26 cellular contexts compared by ENCODE assay signal in the genomic region with DNA sequence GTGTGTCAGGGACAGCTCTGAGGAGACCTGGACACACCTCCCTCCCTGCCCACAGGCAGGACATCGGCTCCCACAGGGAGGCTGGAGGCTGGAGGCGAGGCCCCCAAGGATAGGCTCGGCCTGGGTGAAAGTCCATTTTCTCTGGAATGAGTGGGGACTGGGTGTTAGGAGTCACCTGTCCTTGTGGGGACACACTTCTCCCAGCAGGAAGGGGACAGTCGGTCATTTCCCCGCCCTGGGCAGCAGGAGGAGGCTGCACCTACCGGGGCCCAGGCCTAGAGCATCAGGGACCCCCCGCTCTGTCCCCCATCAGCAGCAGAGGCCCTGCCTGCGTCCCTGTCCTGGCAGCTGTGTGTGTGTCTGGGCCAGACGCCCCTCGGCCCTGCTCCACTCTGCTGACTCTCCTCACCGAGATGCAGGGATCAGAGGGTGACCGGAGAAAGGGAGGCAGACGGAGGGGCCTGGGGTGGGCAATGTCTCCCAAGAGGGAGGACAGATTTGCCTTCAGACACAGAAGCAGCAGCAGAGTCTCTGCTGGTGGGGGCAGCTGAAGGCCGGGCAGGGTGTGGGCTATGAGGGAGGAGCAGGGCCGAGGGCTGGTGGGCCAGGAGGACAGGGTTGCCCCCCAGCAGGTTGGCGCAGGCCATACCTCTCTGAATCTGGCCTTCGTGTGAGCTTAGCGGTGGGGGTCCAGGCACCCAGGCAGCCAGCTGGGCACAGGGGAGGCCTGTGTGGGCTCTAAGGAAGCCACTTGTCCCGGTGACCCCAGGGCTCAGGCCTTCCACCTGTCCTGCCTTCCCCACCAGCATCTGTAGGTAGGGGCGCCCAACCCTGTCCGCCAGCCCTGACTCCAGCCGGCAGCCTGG.
"Had no signal": no experiment of that assay in that cellular context is flagged by ENCODE, and none has a peak within 500 bp of the region (broad histone marks: within the 10 kb centered on the region; RNA-seq: fewer than 3 reads in every experiment).

No MANE protein-coding gene starts in this region.

- ATAC-seq: activated T-cell treated with anti-CD3 and anti-CD28 coated beads, Interleukin-2, amount 50 U/mL, for 4 hours; gastroesophageal sphincter; stimulated activated naive B cell treated with anti-CD40 and anti-IgM and Interleukin-4, amounts not matched to agents 10 μg/mL and 1 μg/mL and 100 μg/mL, for 72 hours had no signal

- H3K27me3 ChIP-seq: testis, vagina had no signal

- H3K36me3 Mint-ChIP-seq: stimulated activated naive B cell treated with anti-CD40 and anti-IgM and Interleukin-4, amounts not matched to agents 10 μg/mL and 1 μg/mL and 100 μg/mL, for 72 hours had no signal

- H3K4me1 ChIP-seq: heart left ventricle, testis, vagina had no signal

- H3K27ac Mint-ChIP-seq: activated T-helper 2 cell treated with anti-CD3 and anti-CD28 coated beads, Interferon-gamma antibody, Interleukin-2, Interleukin-4, amounts not matched to agents 10 μg/mL and 5 μg/mL and 100 μg/mL, durations not matched to agents 14 hours and 24 hours and 36 hours; stimulated activated naive B cell treated with anti-CD40 and anti-IgM and Interleukin-4, amounts not matched to agents 10 μg/mL and 1 μg/mL and 100 μg/mL, for 72 hours; T-helper 1 cell treated with Interleukin-12 subunit alpha and Interleukin-12 subunit beta and Interleukin-4 antibody, amounts not matched to agents 30 μg/mL and 1 μg/mL, for 36 hours had no signal

- DNase-seq: activated CD4-positive, alpha-beta T cell treated with anti-CD3 and anti-CD28 coated beads for 4 hours; activated CD4-positive, alpha-beta T cell treated with anti-CD3 and anti-CD28 coated beads, Interleukin-2, amount 50 U/mL, for 48 hours; activated CD4-positive, CD25-positive, alpha-beta regulatory T cell; activated CD8-positive, alpha-beta memory T cell treated with anti-CD3 and anti-CD28 coated beads, Interleukin-2, amount 50 U/mL, for 48 hours; activated naive CD4-positive, alpha-beta T cell treated with Interleukin-2 at 50 U/mL for 16 hours; activated T-cell treated with anti-CD3 and anti-CD28 coated beads, Interleukin-2, amount 50 U/mL, for 4 hours; amygdala; cerebellar nuclear complex; cortex of kidney; islet precursor cell; mammary epithelial cell; midbrain; retina; small intestine; stimulated activated CD4-positive, alpha-beta T cell treated with anti-CD3 and anti-CD28 coated beads, Interleukin-2, amount 100 ng/mL, for 48 hours; stimulated activated CD8-positive, alpha-beta memory T cell treated with anti-CD3 and anti-CD28 coated beads, Interleukin-4, amount 100 ng/mL, for 48 hours; stimulated activated naive B cell treated with anti-CD40 and anti-IgM and Interleukin-4, amounts not matched to agents 10 μg/mL and 1 μg/mL and 100 μg/mL, for 72 hours; testis; trophoblast cell had no signal

- H3K9me3 ChIP-seq: gastroesophageal sphincter, testis, vagina had no signal

- H3K4me3 ChIP-seq: gastroesophageal sphincter, heart left ventricle, testis, vagina had no signal

- H3K9me3 Mint-ChIP-seq: activated T-cell treated with anti-CD3 and anti-CD28 coated beads, Interleukin-2, amount 50 U/mL, for 4 hours; activated T-helper 2 cell treated with anti-CD3 and anti-CD28 coated beads, Interferon-gamma antibody, Interleukin-2, Interleukin-4, amounts not matched to agents 10 μg/mL and 5 μg/mL and 100 μg/mL, durations not matched to agents 14 hours and 24 hours and 36 hours; neural crest cell; stimulated activated naive B cell treated with anti-CD40 and anti-IgM and Interleukin-4, amounts not matched to agents 10 μg/mL and 1 μg/mL and 100 μg/mL, for 72 hours; T-helper 1 cell treated with Interleukin-12 subunit alpha and Interleukin-12 subunit beta and Interleukin-4 antibody, amounts not matched to agents 30 μg/mL and 1 μg/mL, for 36 hours had no signal

- H3K4me1 Mint-ChIP-seq: stimulated activated naive B cell treated with anti-CD40 and anti-IgM and Interleukin-4, amounts not matched to agents 10 μg/mL and 1 μg/mL and 100 μg/mL, for 72 hours had no signal

- H3K36me3 ChIP-seq: gastroesophageal sphincter, heart left ventricle, vagina had no signal

- H3K4me3 Mint-ChIP-seq: activated T-cell treated with anti-CD3 and anti-CD28 coated beads, Interleukin-2, amount 50 U/mL, for 4 hours; neural crest cell; stimulated activated naive B cell treated with anti-CD40 and anti-IgM and Interleukin-4, amounts not matched to agents 10 μg/mL and 1 μg/mL and 100 μg/mL, for 72 hours; T-helper 1 cell treated with Interleukin-12 subunit alpha and Interleukin-12 subunit beta and Interleukin-4 antibody, amounts not matched to agents 30 μg/mL and 1 μg/mL, for 36 hours had no signal

- H3K27ac ChIP-seq: epithelial cell of prostate, gastroesophageal sphincter, heart left ventricle, testis, vagina had no signal
